In the genomic region with DNA sequence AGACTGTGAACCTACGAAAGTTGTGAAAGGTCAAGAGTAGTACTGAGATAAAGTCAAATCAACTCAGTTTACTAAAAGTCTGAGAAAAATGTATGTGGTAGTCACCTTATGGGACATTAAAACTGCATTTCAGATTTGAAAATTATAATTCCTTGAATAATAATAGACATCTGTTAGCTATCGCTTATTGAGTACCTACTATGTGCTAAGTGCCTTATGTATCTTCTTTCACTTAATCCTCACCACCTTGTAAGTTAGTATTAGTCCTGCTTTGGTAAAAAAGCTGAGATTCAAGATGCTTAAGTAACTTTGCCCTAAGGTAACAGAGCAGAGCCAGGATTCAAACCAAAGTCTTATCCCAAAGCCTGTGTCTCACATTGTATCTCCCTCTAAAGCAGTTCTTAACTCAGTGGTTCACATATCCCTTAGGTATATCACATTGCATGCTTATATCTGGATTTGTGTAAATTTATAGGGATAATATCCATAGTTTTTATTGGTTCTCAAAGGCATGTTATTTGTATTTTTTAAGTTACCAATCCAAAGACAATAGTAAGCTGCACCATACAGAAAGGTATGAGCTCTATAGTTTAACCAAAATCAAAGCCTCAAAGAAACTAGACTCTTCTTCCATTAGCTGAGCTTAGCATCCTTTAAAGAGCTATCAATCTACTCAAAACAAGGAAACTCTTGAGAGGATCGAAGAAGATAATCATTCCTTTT, we compare ENCODE assay signal across 8 cellular contexts. TPM values are rescaled to one million over a fixed set of nuclear protein-coding genes. Genes with fewer than 3 reads are reported as not detected.
DNase-seq lines count a peak whose midpoint lies in the region; ATAC-seq and TF ChIP-seq lines count a peak whose summit lies in the region.

No MANE protein-coding gene starts in this region.

- H3K4me1 ChIP-seq in upper lobe of right lung, result peaks cover 9% of the 10 kb centered on the region

- TF ChIP-seq CTCF in astrocyte of the cerebellum (IDR thresholded peaks at IDR 0.05; ENCODE audit: low read depth, low read length, missing control alignments), result no peak
- no peak for TF ChIP-seq CTCF in upper lobe of right lung (IDR thresholded peaks at IDR 0.05)

- no peaks in the 10 kb centered on the region for H3K27me3 Mint-ChIP-seq in activated naive CD4-positive, alpha-beta T cell treated with anti-CD3 and anti-CD28 coated beads, Interleukin-2, amount 10 ng/mL, durations not matched to agents 7 days and 5 days
- H3K27me3 Mint-ChIP-seq in memory B cell, result no peaks in the 10 kb centered on the region

- H3K4me1 Mint-ChIP-seq in activated naive CD4-positive, alpha-beta T cell treated with anti-CD3 and anti-CD28 coated beads, Interleukin-2, amount 10 ng/mL, durations not matched to agents 7 days and 5 days, result peaks cover 36% of the 10 kb centered on the region
- peaks cover 35% of the 10 kb centered on the region for H3K4me1 Mint-ChIP-seq in memory B cell

- H3K9me3 ChIP-seq in upper lobe of right lung, result no peaks in the 10 kb centered on the region

- peaks cover 32% of the 10 kb centered on the region for H3K36me3 Mint-ChIP-seq in activated naive CD4-positive, alpha-beta T cell treated with anti-CD3 and anti-CD28 coated beads, Interleukin-2, amount 10 ng/mL, durations not matched to agents 7 days and 5 days
- peaks cover 15% of the 10 kb centered on the region for H3K36me3 Mint-ChIP-seq in memory B cell

- H3K36me3 ChIP-seq in upper lobe of right lung, result peaks cover 6% of the 10 kb centered on the region

- no peaks in the 10 kb centered on the region for H3K27me3 ChIP-seq in upper lobe of right lung

- no peaks in the 10 kb centered on the region for H3K9me3 Mint-ChIP-seq in activated naive CD4-positive, alpha-beta T cell treated with anti-CD3 and anti-CD28 coated beads, Interleukin-2, amount 10 ng/mL, durations not matched to agents 7 days and 5 days
- no peaks in the 10 kb centered on the region for H3K9me3 Mint-ChIP-seq in memory B cell

- H3K4me3 ChIP-seq in astrocyte of the cerebellum (ENCODE audit: low read depth, low read length) (peak overlapping the region; percentile 79), upper lobe of right lung (peak overlapping the region; percentile 95)

- in situ Hi-C loops in astrocyte of the cerebellum (cut with HindIII; ENCODE audit: low sequenced_read_pairs), result loop anchor here (10.0 kb wide), 1 partner anchor 272 kb away; no protein-coding TSS in a partner anchor

- ATAC-seq in memory B cell (ENCODE audit: low read depth), result no peak
- ATAC-seq in upper lobe of right lung, result no peak
- no peak for ATAC-seq in GM21423 (IDR thresholded peaks at IDR 0.05; ENCODE audit: unreplicated experiment)
- no peak for ATAC-seq in GM19351 (IDR thresholded peaks at IDR 0.05; ENCODE audit: unreplicated experiment)
- no peak for ATAC-seq in HG02642 (IDR thresholded peaks at IDR 0.05; ENCODE audit: poor library complexity, unreplicated experiment)

- H3K4me3 Mint-ChIP-seq in activated naive CD4-positive, alpha-beta T cell treated with anti-CD3 and anti-CD28 coated beads, Interleukin-2, amount 10 ng/mL, durations not matched to agents 7 days and 5 days, result peak overlapping the region; percentile 89
- peak overlapping the region; percentile 88 for H3K4me3 Mint-ChIP-seq in memory B cell

- intact Hi-C loops in upper lobe of right lung (cut with DNase I), result no loop called here

- CTCF ChIA-PET in activated naive CD4-positive, alpha-beta T cell treated with anti-CD3 and anti-CD28 coated beads, Interleukin-2, amount 10 ng/mL, durations not matched to agents 7 days and 5 days (lab: Charles Lee), result interaction anchor here (0.6 to 5.5 kb wide), 4 partner anchors 13 to 788 kb away, joined by 3 to 74 read pairs (median 8); no protein-coding TSS in a partner anchor

- peak overlapping the region; percentile 92 for H3K27ac ChIP-seq in upper lobe of right lung

- DNase-seq in activated naive CD4-positive, alpha-beta T cell treated with anti-CD3 and anti-CD28 coated beads, Interleukin-2, amount 10 ng/mL, durations not matched to agents 7 days and 5 days, result no peak
- no peak for DNase-seq in activated naive CD4-positive, alpha-beta T cell (lab: John Stamatoyannopoulos, UW)
- DNase-seq in astrocyte of the cerebellum (ENCODE audit: low read depth) (no peak), memory B cell (ENCODE audit: low spot score in 2 of 2) (no peak), upper lobe of right lung (no peak)

- H3K27ac Mint-ChIP-seq in activated naive CD4-positive, alpha-beta T cell treated with anti-CD3 and anti-CD28 coated beads, Interleukin-2, amount 10 ng/mL, durations not matched to agents 7 days and 5 days, result peak overlapping the region; percentile 88
- H3K27ac Mint-ChIP-seq in memory B cell, result peak overlapping the region; percentile 93

RNA-seq across cellular contexts. Expression of gene PIGC, which starts 0.9 kb away (rescaled TPM):
- total RNA-seq in upper lobe of right lung, result 21.0 TPM

RNA-seq across cellular contexts. Expression of gene C1orf105, which starts 22.5 kb away (rescaled TPM):
- not detected for total RNA-seq in upper lobe of right lung
